In genomic region chr10:218753-219152, GRCh38 we compare ENCODE assay signal across 27 cellular contexts.
A peak's percentile ranks its signal among the peaks of the same experiment; 100 is the strongest.
DNase-seq lines count a peak whose midpoint lies in the region; ATAC-seq and TF ChIP-seq lines count a peak whose summit lies in the region.
"Had no signal": no experiment of that assay in that cellular context is flagged by ENCODE, and none has a peak within 500 bp of the region (broad histone marks: within the 10 kb centered on the region; RNA-seq: fewer than 3 reads in every experiment).

No MANE protein-coding gene starts in this region.

- H3K36me3 ChIP-seq in smooth muscle cell (ENCODE audit: low read depth) (peaks cover 4% of the 10 kb centered on the region), neural progenitor cell (no peaks in the 10 kb centered on the region), heart right ventricle (peaks cover 0 to 19% (median 0%) of the 10 kb centered on the region in 9 donors)
- H3K36me3 ChIP-seq: HAP-1, SJSA1 had no signal

- H3K4me3 Mint-ChIP-seq in neural progenitor cell, result no peak overlapping the region
- H3K4me3 Mint-ChIP-seq: activated CD4-positive, alpha-beta memory T cell treated with anti-CD3 and anti-CD28 coated beads for 36 hours; B cell; CD8-positive, alpha-beta T cell; stimulated activated naive CD8-positive, alpha-beta T cell treated with anti-CD3 and anti-CD28 coated beads, Interleukin-15, amount 100 ng/mL, for 72 hours had no signal

- H3K27ac ChIP-seq in smooth muscle cell (ENCODE audit: low read depth) (peak overlapping the region; percentile 27), neural progenitor cell (no peak overlapping the region), heart right ventricle (no peak overlapping the region)
- H3K27ac ChIP-seq: KMS-11, SJSA1 had no signal

- H3K9me3 ChIP-seq in smooth muscle cell (replicated peaks; ENCODE audit: low read depth) (no peaks in the 10 kb centered on the region), neural progenitor cell (ENCODE audit: low read depth) (no peaks in the 10 kb centered on the region), heart right ventricle (no peaks in the 10 kb centered on the region)
- H3K9me3 ChIP-seq: HAP-1, SJSA1 had no signal

- H3K9ac ChIP-seq in smooth muscle cell (ENCODE audit: low read depth), result no peak overlapping the region
- H3K9ac ChIP-seq in neural progenitor cell, result no peak overlapping the region
- H3K9ac ChIP-seq: KMS-11 had no signal

- intact Hi-C loops in heart right ventricle (cut with DNase I), result no loop called here

- H2AFZ ChIP-seq in smooth muscle cell (ENCODE audit: low read depth) (no peak overlapping the region), neural progenitor cell (replicated peaks) (no peak overlapping the region)

- H3K27me3 ChIP-seq in smooth muscle cell (ENCODE audit: low read depth) (no peaks in the 10 kb centered on the region), neural progenitor cell (no peaks in the 10 kb centered on the region), heart right ventricle (no peaks in the 10 kb centered on the region)
- H3K27me3 ChIP-seq: SJSA1 had no signal

- H3F3A ChIP-seq in smooth muscle cell (ENCODE audit: low read depth), result no peaks in the 10 kb centered on the region
- no peaks in the 10 kb centered on the region for H3F3A ChIP-seq in neural progenitor cell (ENCODE audit: low read depth)

- TF ChIP-seq CTCF in cardiac fibroblast (IDR thresholded peaks at IDR 0.05; ENCODE audit: low read depth, low read length) (no peak), fibroblast of the aortic adventitia (IDR thresholded peaks at IDR 0.05; ENCODE audit: insufficient read depth, low read length) (no peak), smooth muscle cell (IDR thresholded peaks at IDR 0.05; ENCODE audit: borderline replicate concordance, insufficient read depth, poor library complexity, severe bottlenecking) (no peak), neural progenitor cell (IDR thresholded peaks at IDR 0.05) (no peak), heart right ventricle (IDR thresholded peaks at IDR 0.05) (no peak)

- ATAC-seq in heart right ventricle (no peak), HG02938 (IDR thresholded peaks at IDR 0.05; ENCODE audit: unreplicated experiment) (no peak)
- ATAC-seq: activated CD4-positive, CD25-positive, alpha-beta regulatory T cell treated with anti-CD3 and anti-CD28 coated beads, Interleukin-2, amount 50 U/mL, for 24 hours; CD8-positive, alpha-beta T cell; left ventricle myocardium superior; naive thymus-derived CD8-positive, alpha-beta T cell; stimulated activated naive CD8-positive, alpha-beta T cell treated with anti-CD3 and anti-CD28 coated beads, Interleukin-15, amount 100 ng/mL, for 72 hours had no signal

- peaks cover 6% of the 10 kb centered on the region for H3K36me3 Mint-ChIP-seq in neural progenitor cell

- H3K4me3 ChIP-seq in cardiac fibroblast (replicated peaks in 1 of 2; ENCODE audit: low read depth in 2 of 2, low read length in 2 of 2) (no peak overlapping the region), fibroblast of the aortic adventitia (ENCODE audit: low read depth, low read length) (no peak overlapping the region), smooth muscle cell (no peak overlapping the region), neural progenitor cell (no peak overlapping the region), heart right ventricle (no peak overlapping the region)
- H3K4me3 ChIP-seq: HAP-1, SJSA1 had no signal

- H3K27ac Mint-ChIP-seq in neural progenitor cell, result no peak overlapping the region
- H3K27ac Mint-ChIP-seq: activated CD4-positive, alpha-beta memory T cell treated with anti-CD3 and anti-CD28 coated beads for 36 hours; B cell; CD8-positive, alpha-beta T cell; naive thymus-derived CD8-positive, alpha-beta T cell; stimulated activated naive CD8-positive, alpha-beta T cell treated with anti-CD3 and anti-CD28 coated beads, Interleukin-15, amount 100 ng/mL, for 72 hours had no signal

- 80% methylated on average over 1 of the region's 1 CpG for WGBS in smooth muscle cell (ENCODE audit: low lambda C conversion rate)
- 61 to 70% methylated on average over 1 of the region's 1 CpG for WGBS in heart right ventricle, 2 donors

- no peaks in the 10 kb centered on the region for H3K27me3 Mint-ChIP-seq in neural progenitor cell (ENCODE audit: insufficient read depth, low read depth)
- H3K27me3 Mint-ChIP-seq: activated CD4-positive, alpha-beta memory T cell treated with anti-CD3 and anti-CD28 coated beads for 36 hours; B cell; naive thymus-derived CD8-positive, alpha-beta T cell; stimulated activated naive CD8-positive, alpha-beta T cell treated with anti-CD3 and anti-CD28 coated beads, Interleukin-15, amount 100 ng/mL, for 72 hours had no signal

- H3K4me2 ChIP-seq in smooth muscle cell (no peak overlapping the region), neural progenitor cell (no peak overlapping the region)
- H3K4me2 ChIP-seq: KMS-11 had no signal

- peaks cover 6% of the 10 kb centered on the region for H3K79me2 ChIP-seq in smooth muscle cell (ENCODE audit: low read depth)
- no peaks in the 10 kb centered on the region for H3K79me2 ChIP-seq in neural progenitor cell (ENCODE audit: low read depth)

- peak; percentile 3 for DNase-seq in NCI-H1694 treated with DMSO at 0.1 percent for 48 hours (lab: John Stamatoyannopoulos, UW)
- no peak for DNase-seq in NCI-H1694 (lab: John Stamatoyannopoulos, UW)
- DNase-seq in cardiac fibroblast (ENCODE audit: low read depth in 2 of 2), result peak; percentile 4 to 26
- peak; percentile 57 for DNase-seq in fibroblast of the aortic adventitia (ENCODE audit: low read depth)
- DNase-seq in smooth muscle cell (lab: John Stamatoyannopoulos, UW; ENCODE audit: unreplicated experiment), result no peak
- no peak for DNase-seq in neural progenitor cell (ENCODE audit: low spot score)
- DNase-seq in heart right ventricle, result no peak
- DNase-seq: activated CD4-positive, alpha-beta memory T cell treated with anti-CD3 and anti-CD28 coated beads for 36 hours; activated gamma-delta T cell treated with Interleukin-2 at 50 U/mL for 16 hours; CD8-positive, alpha-beta T cell; DMS 273 treated with DMSO at 0.1 percent for 48 hours; left ventricle myocardium superior; MM.1S; naive thymus-derived CD8-positive, alpha-beta T cell; NCI-H1417; NCI-H345; NCI-H748 treated with DMSO at 0.1 percent for 48 hours; RPMI8226; stimulated activated CD8-positive, alpha-beta memory T cell treated with anti-CD3 and anti-CD28 coated beads, Interleukin-4, amount 100 ng/mL, for 48 hours; stimulated activated naive CD8-positive, alpha-beta T cell treated with anti-CD3 and anti-CD28 coated beads, Interleukin-15, amount 100 ng/mL, for 72 hours; T-helper 1 cell had no signal

- no peaks in the 10 kb centered on the region for H3K9me3 Mint-ChIP-seq in neural progenitor cell
- H3K9me3 Mint-ChIP-seq: activated CD4-positive, alpha-beta memory T cell treated with anti-CD3 and anti-CD28 coated beads for 36 hours; CD8-positive, alpha-beta T cell; naive thymus-derived CD8-positive, alpha-beta T cell; stimulated activated naive CD8-positive, alpha-beta T cell treated with anti-CD3 and anti-CD28 coated beads, Interleukin-15, amount 100 ng/mL, for 72 hours had no signal

- H3K4me1 Mint-ChIP-seq in neural progenitor cell, result no peaks in the 10 kb centered on the region

- H3K4me1 ChIP-seq in smooth muscle cell (ENCODE audit: low read depth) (no peaks in the 10 kb centered on the region), neural progenitor cell (no peaks in the 10 kb centered on the region), heart right ventricle (peaks cover 0 to 22% (median 9%) of the 10 kb centered on the region in 9 donors)
- H3K4me1 ChIP-seq: HAP-1, SJSA1 had no signal

- peaks cover 32% of the 10 kb centered on the region for H4K20me1 ChIP-seq in smooth muscle cell (ENCODE audit: low read depth)
- no peaks in the 10 kb centered on the region for H4K20me1 ChIP-seq in neural progenitor cell (ENCODE audit: low read depth)

Comparison
In these comparisons a context has a peak if more than half of its experiments do, and no peak if none do; other contexts are left out.
1. DNase-seq: peak in NCI-H1694 treated with DMSO at 0.1 percent for 48 hours (single experiment), cardiac fibroblast (2 of 2) and fibroblast of the aortic adventitia (single experiment); none in NCI-H1694 (single experiment), smooth muscle cell (single experiment), neural progenitor cell (single experiment) and heart right ventricle (0 of 2).